Comparison of ENCODE assay signal across 19 cellular contexts in the genomic region with DNA sequence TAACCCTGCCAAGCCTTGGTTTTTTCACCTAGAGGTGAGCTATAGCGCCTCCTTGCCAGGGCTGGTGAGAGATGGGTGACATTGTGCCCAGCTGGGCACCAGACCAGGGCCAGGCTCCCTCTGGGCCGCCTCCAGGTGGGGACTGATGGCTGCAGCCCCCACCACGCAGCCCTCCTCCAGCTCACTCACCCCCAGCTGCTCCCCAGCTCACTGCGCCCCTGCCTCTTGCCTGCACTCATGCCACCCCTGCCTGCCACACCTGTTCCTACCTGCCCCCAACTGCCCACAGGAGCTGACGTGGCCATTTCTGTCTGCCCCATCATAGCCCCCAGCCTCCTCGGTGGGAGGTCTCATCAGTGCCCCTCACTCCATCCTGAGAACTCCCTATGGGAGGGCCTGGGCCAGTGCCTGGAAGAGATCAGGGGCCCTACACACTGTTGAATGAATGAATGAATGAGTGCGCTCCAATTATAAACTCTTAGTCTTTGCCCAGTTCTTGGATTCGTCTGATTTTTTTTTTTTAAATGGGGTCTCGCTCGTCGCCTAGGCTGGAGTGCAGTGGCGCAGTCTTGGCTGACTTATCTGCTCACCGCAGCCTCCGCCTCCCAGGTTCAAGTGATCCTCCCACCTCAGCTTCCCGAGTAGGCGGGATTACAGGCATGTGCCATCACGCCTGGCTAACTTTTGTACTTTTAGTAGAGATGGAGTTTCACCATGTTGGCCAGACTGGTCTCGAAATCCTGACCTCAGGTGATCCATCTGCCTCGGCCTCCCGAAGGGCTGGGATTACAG. TPM values are rescaled to one million over a fixed set of nuclear protein-coding genes. Genes with fewer than 3 reads are reported as not detected.
DNase-seq lines count a peak whose midpoint lies in the region; ATAC-seq, FAIRE-seq and TF ChIP-seq lines count a peak whose summit lies in the region.
"Had no signal": no experiment of that assay in that cellular context is flagged by ENCODE, and none has a peak within 500 bp of the region (broad histone marks: within the 10 kb centered on the region; RNA-seq: fewer than 3 reads in every experiment).

No MANE protein-coding gene starts in this region.

- ATAC-seq in memory B cell (ENCODE audit: low read depth) = no peak
- ATAC-seq: HCT116, left lung had no signal

- peaks cover 16% of the 10 kb centered on the region for H3K36me3 ChIP-seq in CD8-positive, alpha-beta memory T cell (ENCODE audit: insufficient read depth, low read length)
- no peaks in the 10 kb centered on the region for H3K36me3 ChIP-seq in kidney (ENCODE audit: control insufficient read depth in 1 of 2, insufficient read depth in 2 of 2, low read length in 2 of 2)

- H3K4me1 Mint-ChIP-seq in T-helper 2 cell treated with Interferon-gamma antibody and Interleukin-4, amounts not matched to agents 5 μg/mL and 100 μg/mL, for 36 hours (ENCODE audit: low read depth) = peaks cover 20% of the 10 kb centered on the region
- H3K4me1 Mint-ChIP-seq in CD8-positive, alpha-beta memory T cell = peaks cover 51 to 76% (median 62%) of the 10 kb centered on the region in 3 donors
- H3K4me1 Mint-ChIP-seq in activated T-helper 1 cell treated with anti-CD3 and anti-CD28 coated beads, Interleukin-12 subunit alpha, Interleukin-12 subunit beta, Interleukin-2, Interleukin-4 antibody, amounts not matched to agents 30 ng/mL and 10 ng/mL and 1 ng/mL, durations not matched to agents 14 hours and 24 hours and 36 hours (ENCODE audit: low read depth) = peaks cover 64% of the 10 kb centered on the region
- H3K4me1 Mint-ChIP-seq in memory B cell = peaks cover 39% of the 10 kb centered on the region

- no peak overlapping the region for H3K4me3 ChIP-seq in CD8-positive, alpha-beta memory T cell (ENCODE audit: low read length)
- H3K4me3 ChIP-seq in kidney (ENCODE audit: low read length in 2 of 2) = no peak overlapping the region
- H3K4me3 ChIP-seq: esophagus muscularis mucosa, left lung, SK-N-MC had no signal

- CTCF ChIA-PET in CD8-positive, alpha-beta memory T cell (lab: Charles Lee) = interaction anchor here (16.9 kb wide), 1 partner anchor 82 kb away, joined by 348 read pairs; no protein-coding TSS in a partner anchor

- no peak overlapping the region for H3K9ac ChIP-seq in kidney (ENCODE audit: low read length in 2 of 2)

- peak overlapping the region; percentile 55 for H3K27ac Mint-ChIP-seq in T-helper 2 cell treated with Interferon-gamma antibody and Interleukin-4, amounts not matched to agents 5 μg/mL and 100 μg/mL, for 36 hours
- H3K27ac Mint-ChIP-seq in CD8-positive, alpha-beta memory T cell = peak overlapping the region; percentile 79 to 97 (median 86)
- peak overlapping the region; percentile 89 for H3K27ac Mint-ChIP-seq in activated T-helper 1 cell treated with anti-CD3 and anti-CD28 coated beads, Interleukin-12 subunit alpha, Interleukin-12 subunit beta, Interleukin-2, Interleukin-4 antibody, amounts not matched to agents 30 ng/mL and 10 ng/mL and 1 ng/mL, durations not matched to agents 14 hours and 24 hours and 36 hours
- H3K27ac Mint-ChIP-seq in memory B cell = peak overlapping the region; percentile 86
- H3K27ac Mint-ChIP-seq: dendritic cell treated with granulocyte-macrophage colony-stimulating factor and Interleukin-4, amounts not matched to agents 40 ng/mL and 50 ng/mL, for 4 days had no signal

- no peak for TF ChIP-seq CTCF in kidney (IDR thresholded peaks at IDR 0.05; ENCODE audit: borderline replicate concordance, extremely low read depth, insufficient read depth)

- H3K27me3 Mint-ChIP-seq in T-helper 2 cell treated with Interferon-gamma antibody and Interleukin-4, amounts not matched to agents 5 μg/mL and 100 μg/mL, for 36 hours (ENCODE audit: low read depth) = no peaks in the 10 kb centered on the region
- no peaks in the 10 kb centered on the region for H3K27me3 Mint-ChIP-seq in CD8-positive, alpha-beta memory T cell
- no peaks in the 10 kb centered on the region for H3K27me3 Mint-ChIP-seq in activated T-helper 1 cell treated with anti-CD3 and anti-CD28 coated beads, Interleukin-12 subunit alpha, Interleukin-12 subunit beta, Interleukin-2, Interleukin-4 antibody, amounts not matched to agents 30 ng/mL and 10 ng/mL and 1 ng/mL, durations not matched to agents 14 hours and 24 hours and 36 hours (ENCODE audit: insufficient read depth)
- no peaks in the 10 kb centered on the region for H3K27me3 Mint-ChIP-seq in memory B cell
- H3K27me3 Mint-ChIP-seq: dendritic cell treated with granulocyte-macrophage colony-stimulating factor and Interleukin-4, amounts not matched to agents 40 ng/mL and 50 ng/mL, for 4 days had no signal

- no peaks in the 10 kb centered on the region for H3K9me3 ChIP-seq in CD8-positive, alpha-beta memory T cell (ENCODE audit: low read length)
- no peaks in the 10 kb centered on the region for H3K9me3 ChIP-seq in kidney (ENCODE audit: control insufficient read depth in 1 of 2, low read length in 2 of 2)
- H3K9me3 ChIP-seq: esophagus muscularis mucosa, left lung had no signal

- no peaks in the 10 kb centered on the region for H3K9me3 Mint-ChIP-seq in T-helper 2 cell treated with Interferon-gamma antibody and Interleukin-4, amounts not matched to agents 5 μg/mL and 100 μg/mL, for 36 hours
- H3K9me3 Mint-ChIP-seq in CD8-positive, alpha-beta memory T cell = no peaks in the 10 kb centered on the region
- no peaks in the 10 kb centered on the region for H3K9me3 Mint-ChIP-seq in activated T-helper 1 cell treated with anti-CD3 and anti-CD28 coated beads, Interleukin-12 subunit alpha, Interleukin-12 subunit beta, Interleukin-2, Interleukin-4 antibody, amounts not matched to agents 30 ng/mL and 10 ng/mL and 1 ng/mL, durations not matched to agents 14 hours and 24 hours and 36 hours
- no peaks in the 10 kb centered on the region for H3K9me3 Mint-ChIP-seq in memory B cell
- H3K9me3 Mint-ChIP-seq: dendritic cell treated with granulocyte-macrophage colony-stimulating factor and Interleukin-4, amounts not matched to agents 40 ng/mL and 50 ng/mL, for 4 days had no signal

- peaks cover 49% of the 10 kb centered on the region for H3K36me3 Mint-ChIP-seq in T-helper 2 cell treated with Interferon-gamma antibody and Interleukin-4, amounts not matched to agents 5 μg/mL and 100 μg/mL, for 36 hours (ENCODE audit: low read depth)
- peaks cover 0 to 78% (median 4%) of the 10 kb centered on the region in 3 donors for H3K36me3 Mint-ChIP-seq in CD8-positive, alpha-beta memory T cell
- peaks cover 39% of the 10 kb centered on the region for H3K36me3 Mint-ChIP-seq in activated T-helper 1 cell treated with anti-CD3 and anti-CD28 coated beads, Interleukin-12 subunit alpha, Interleukin-12 subunit beta, Interleukin-2, Interleukin-4 antibody, amounts not matched to agents 30 ng/mL and 10 ng/mL and 1 ng/mL, durations not matched to agents 14 hours and 24 hours and 36 hours (ENCODE audit: low read depth)
- peaks cover 12% of the 10 kb centered on the region for H3K36me3 Mint-ChIP-seq in memory B cell

- no peak overlapping the region for H3K4me3 Mint-ChIP-seq in T-helper 2 cell treated with Interferon-gamma antibody and Interleukin-4, amounts not matched to agents 5 μg/mL and 100 μg/mL, for 36 hours
- H3K4me3 Mint-ChIP-seq in CD8-positive, alpha-beta memory T cell = peak overlapping the region in 5 of 7 donors; percentile 39 to 70 (median 66)
- H3K4me3 Mint-ChIP-seq in activated T-helper 1 cell treated with anti-CD3 and anti-CD28 coated beads, Interleukin-12 subunit alpha, Interleukin-12 subunit beta, Interleukin-2, Interleukin-4 antibody, amounts not matched to agents 30 ng/mL and 10 ng/mL and 1 ng/mL, durations not matched to agents 14 hours and 24 hours and 36 hours = peak overlapping the region; percentile 57
- peak overlapping the region; percentile 39 for H3K4me3 Mint-ChIP-seq in memory B cell
- H3K4me3 Mint-ChIP-seq: dendritic cell treated with granulocyte-macrophage colony-stimulating factor and Interleukin-4, amounts not matched to agents 40 ng/mL and 50 ng/mL, for 4 days had no signal

- peak overlapping the region; percentile 47 for H3K27ac ChIP-seq in CD8-positive, alpha-beta memory T cell (ENCODE audit: low read depth, low read length)
- H3K27ac ChIP-seq in kidney (ENCODE audit: low read depth in 2 of 2, low read length in 2 of 2) = no peak overlapping the region
- H3K27ac ChIP-seq: C4-2B, esophagus muscularis mucosa, left lung, SK-N-MC, VCaP had no signal

- intact Hi-C loops in activated T-helper 1 cell treated with anti-CD3 and anti-CD28 coated beads, Interleukin-12 subunit alpha, Interleukin-12 subunit beta, Interleukin-2, Interleukin-4 antibody, amounts not matched to agents 30 ng/mL and 10 ng/mL and 1 ng/mL, durations not matched to agents 14 hours and 24 hours and 36 hours (cut with micrococcal nuclease) = loop anchor here (1.0 to 2.0 kb wide), 5 partner anchors 24 to 79 kb away; a partner anchor contains a TSS
- intact Hi-C loops in kidney (cut with DNase I) = no loop called here

- DNase-seq in T-helper 2 cell treated with Interferon-gamma antibody and Interleukin-4, amounts not matched to agents 5 μg/mL and 100 μg/mL, for 36 hours (ENCODE audit: low spot score) = no peak
- DNase-seq in T-helper 2 cell = no peak
- DNase-seq in CD8-positive, alpha-beta memory T cell = no peak
- DNase-seq in activated T-helper 1 cell treated with anti-CD3 and anti-CD28 coated beads, Interleukin-12 subunit alpha, Interleukin-12 subunit beta, Interleukin-2, Interleukin-4 antibody, amounts not matched to agents 30 ng/mL and 10 ng/mL and 1 ng/mL, durations not matched to agents 14 hours and 24 hours and 36 hours (ENCODE audit: low spot score) = no peak
- DNase-seq in memory B cell (ENCODE audit: low spot score in 2 of 2) = no peak
- DNase-seq in NOMO-1 (lab: John Stamatoyannopoulos, UW; ENCODE audit: unreplicated experiment in 2 of 2) = no peak
- no peak for DNase-seq in kidney
- no peak for DNase-seq in NCI-H748 (lab: John Stamatoyannopoulos, UW; ENCODE audit: unreplicated experiment)
- DNase-seq: KG1, left lung, NCI-H1105 treated with DMSO at 0.1 percent for 48 hours, NCI-H226 had no signal

- FAIRE-seq in kidney (lab: Jason Lieb, UNC) = no peak

- peaks cover 43% of the 10 kb centered on the region for H3K4me1 ChIP-seq in CD8-positive, alpha-beta memory T cell (ENCODE audit: insufficient read depth, low read length)
- H3K4me1 ChIP-seq in kidney (ENCODE audit: control insufficient read depth in 1 of 2, insufficient read depth in 1 of 2, low read depth in 1 of 2, low read length in 2 of 2) = no peaks in the 10 kb centered on the region

- H3K27me3 ChIP-seq in CD8-positive, alpha-beta memory T cell (ENCODE audit: insufficient read depth, low read length, poor library complexity, severe bottlenecking) = no peaks in the 10 kb centered on the region
- H3K27me3 ChIP-seq: left lung had no signal

- POLR2A ChIA-PET in CD8-positive, alpha-beta memory T cell (lab: Charles Lee) = interaction anchor here (0.7 kb wide), 1 partner anchor 25 kb away, joined by 3 read pairs; no protein-coding TSS in a partner anchor

RNA-seq across cellular contexts. Expression of a gene that starts 26.4 kb away (rescaled TPM):
- total RNA-seq in CD8-positive, alpha-beta memory T cell = 10 to 100 TPM; 24.1 to 28.5 TPM
- polyA plus RNA-seq in CD8-positive, alpha-beta memory T cell = 9.7 TPM
- 33.6 and 35.7 TPM in 2 replicates for total RNA-seq in activated T-helper 1 cell treated with anti-CD3 and anti-CD28 coated beads, Interleukin-12 subunit alpha, Interleukin-12 subunit beta, Interleukin-2, Interleukin-4 antibody, amounts not matched to agents 30 ng/mL and 10 ng/mL and 1 ng/mL, durations not matched to agents 14 hours and 24 hours and 36 hours
- 75.8 TPM for total RNA-seq in kidney
- 19.4 TPM for polyA plus RNA-seq in kidney (ENCODE audit: insufficient read depth, low read depth, low replicate concordance)

RNA-seq across cellular contexts. Expression of a gene that starts 36.6 kb away (rescaled TPM):
- 100 to 1,000 TPM; 169 to 174 TPM for total RNA-seq in CD8-positive, alpha-beta memory T cell
- polyA plus RNA-seq in CD8-positive, alpha-beta memory T cell = 164 TPM
- 211 and 213 TPM in 2 replicates for total RNA-seq in activated T-helper 1 cell treated with anti-CD3 and anti-CD28 coated beads, Interleukin-12 subunit alpha, Interleukin-12 subunit beta, Interleukin-2, Interleukin-4 antibody, amounts not matched to agents 30 ng/mL and 10 ng/mL and 1 ng/mL, durations not matched to agents 14 hours and 24 hours and 36 hours
- total RNA-seq in kidney = 47.1 TPM
- 7.7 TPM for polyA plus RNA-seq in kidney (ENCODE audit: insufficient read depth, low read depth, low replicate concordance)
- total RNA-seq: A172 had no signal
